ENCODE assay signal across 22 cellular contexts in genomic region chr14:95475540-95476240, GRCh38.
"Had no signal": no experiment of that assay in that cellular context is flagged by ENCODE, and none has a peak within 500 bp of the region (broad histone marks: within the 10 kb centered on the region; RNA-seq: fewer than 3 reads in every experiment).

No MANE protein-coding gene starts in this region.

- H3K4me1 ChIP-seq: breast epithelium, parathyroid adenoma had no signal

- H3K27me3 Mint-ChIP-seq: dendritic cell treated with granulocyte-macrophage colony-stimulating factor and Interleukin-4, amounts not matched to agents 40 ng/mL and 50 ng/mL, for 4 days had no signal

- ATAC-seq: activated naive CD4-positive, alpha-beta T cell treated with anti-CD3 and anti-CD28 coated beads, Interleukin-2, amount 50 U/mL, for 72 hours; mucosa of descending colon; right lobe of liver; stimulated activated naive CD8-positive, alpha-beta T cell treated with anti-CD3 and anti-CD28 coated beads, Interleukin-15, Interleukin-2, amounts not matched to agents 100 U/mL and 50 U/mL, for 24 hours had no signal

- H3K4me3 ChIP-seq: breast epithelium, left ventricle myocardium inferior, lung, mucosa of descending colon, right lobe of liver, thoracic aorta, upper lobe of left lung, vagina had no signal

- H3K9me3 ChIP-seq: breast epithelium, left ventricle myocardium inferior, mucosa of descending colon, right lobe of liver, thoracic aorta, upper lobe of left lung, vagina had no signal

- H3K9me3 Mint-ChIP-seq: activated naive CD4-positive, alpha-beta T cell treated with anti-CD3 and anti-CD28 coated beads, Interleukin-2, amount 50 U/mL, for 72 hours; dendritic cell treated with granulocyte-macrophage colony-stimulating factor and Interleukin-4, amounts not matched to agents 40 ng/mL and 50 ng/mL, for 4 days had no signal

- H3K27me3 ChIP-seq: breast epithelium, right lobe of liver, upper lobe of left lung, vagina had no signal

- H3K27ac ChIP-seq: breast epithelium, epithelial cell of prostate, left ventricle myocardium inferior, parathyroid adenoma, right lobe of liver, thoracic aorta, upper lobe of left lung, vagina, VCaP had no signal

- H3K27ac Mint-ChIP-seq: activated naive CD4-positive, alpha-beta T cell treated with anti-CD3 and anti-CD28 coated beads, Interleukin-2, amount 50 U/mL, for 72 hours; dendritic cell treated with granulocyte-macrophage colony-stimulating factor and Interleukin-4, amounts not matched to agents 40 ng/mL and 50 ng/mL, for 4 days had no signal

- H3K4me3 Mint-ChIP-seq: dendritic cell treated with granulocyte-macrophage colony-stimulating factor and Interleukin-4, amounts not matched to agents 40 ng/mL and 50 ng/mL, for 4 days had no signal

- DNase-seq: activated CD4-positive, alpha-beta T cell treated with anti-CD3 and anti-CD28 coated beads for 4 hours; activated CD4-positive, alpha-beta T cell treated with anti-CD3 and anti-CD28 coated beads, Interleukin-2, amount 50 U/mL, for 4 hours; activated CD8-positive, alpha-beta memory T cell treated with anti-CD3 and anti-CD28 coated beads for 24 hours; activated naive CD4-positive, alpha-beta T cell; central memory CD4-positive, alpha-beta T cell; left ventricle myocardium inferior; nucleus accumbens; right lobe of liver; stimulated activated CD4-positive, alpha-beta T cell treated with anti-CD3 and anti-CD28 coated beads, Interleukin-12 subunit alpha, Interleukin-12 subunit beta, amount 100 ng/mL, for 4 hours; stimulated activated CD4-positive, alpha-beta T cell treated with anti-CD3 and anti-CD28 coated beads, Interleukin-4, amount 100 ng/mL, for 1 hour; stimulated activated naive CD8-positive, alpha-beta T cell treated with anti-CD3 and anti-CD28 coated beads, Interleukin-15, Interleukin-2, amounts not matched to agents 100 U/mL and 50 U/mL, for 24 hours had no signal

- H3K36me3 ChIP-seq: breast epithelium had no signal
